10 cellular contexts compared by ENCODE assay signal in genomic region chr1:174953657-174954435, GRCh38. TPM values are rescaled to one million over a fixed set of nuclear protein-coding genes. Genes with fewer than 3 reads are reported as not detected.
DNase-seq lines count a peak whose midpoint lies in the region; ATAC-seq, FAIRE-seq and TF ChIP-seq lines count a peak whose summit lies in the region.
"Had no signal": no experiment of that assay in that cellular context is flagged by ENCODE, and none has a peak within 500 bp of the region (broad histone marks: within the 10 kb centered on the region; RNA-seq: fewer than 3 reads in every experiment).

No MANE protein-coding gene starts in this region.

- intact Hi-C loops in kidney (cut with DNase I), result no loop called here

- no peak overlapping the region for H2AFZ ChIP-seq in neural cell (ENCODE audit: low read depth, low read length)

- no peak for FAIRE-seq in kidney (lab: Jason Lieb, UNC)

- ATAC-seq in GM19324 (IDR thresholded peaks at IDR 0.05; ENCODE audit: low FRiP score, unreplicated experiment) (peak; percentile 55), HG03442 (IDR thresholded peaks at IDR 0.05; ENCODE audit: unreplicated experiment) (peak; percentile 48), esophagus mucosa (no peak)

- H3K4me1 ChIP-seq in kidney (ENCODE audit: control insufficient read depth in 1 of 2, insufficient read depth in 1 of 2, low read depth in 1 of 2, low read length in 2 of 2), result peaks cover 0 to 8% of the 10 kb centered on the region in 2 donors
- H3K4me1 ChIP-seq in HAP-1, result no peaks in the 10 kb centered on the region

- peak; percentile 33 for TF ChIP-seq EP300 in neural cell (conservative IDR thresholded peaks at IDR 0.05; ENCODE audit: poor library complexity, severe bottlenecking)

- H3K9ac ChIP-seq in neural cell (ENCODE audit: low read length) (peak overlapping the region; percentile 9), kidney (ENCODE audit: low read length in 2 of 2) (no peak overlapping the region)

- no peaks in the 10 kb centered on the region for H4K20me1 ChIP-seq in neural cell (ENCODE audit: insufficient read depth)

- H3K79me2 ChIP-seq in neural cell (replicated peaks; ENCODE audit: insufficient read depth, low read length), result no peaks in the 10 kb centered on the region

- no peaks in the 10 kb centered on the region for H3K9me2 ChIP-seq in neural cell (ENCODE audit: insufficient read depth, low read length)

- H3K27me3 ChIP-seq in neural cell (ENCODE audit: insufficient read depth, low read depth, low read length), result no peaks in the 10 kb centered on the region
- no peaks in the 10 kb centered on the region; the same call in 1 of the 2 replicates for H3K27me3 ChIP-seq in HAP-1 (ENCODE audit: low read depth)
- H3K27me3 ChIP-seq: cardiac muscle cell had no signal

- H3K4me2 ChIP-seq in neural cell (ENCODE audit: low read length), result peak overlapping the region; percentile 25

- H3K4me3 ChIP-seq in neural cell (ENCODE audit: low read length) (peak overlapping the region; percentile 33), kidney (ENCODE audit: low read length in 2 of 2) (no peak overlapping the region), HAP-1 (no peak overlapping the region)
- H3K4me3 ChIP-seq: cardiac muscle cell, skin epidermis had no signal

- DNase-seq in SHP77 (lab: John Stamatoyannopoulos, UW) (peak; percentile 65 to 75), kidney (no peak), HAP-1 (ENCODE audit: low spot score in 2 of 2) (no peak), occipital lobe (lab: John Stamatoyannopoulos, UW) (no peak)

- H3K36me3 ChIP-seq in neural cell (ENCODE audit: insufficient read depth, low read length) (no peaks in the 10 kb centered on the region), kidney (ENCODE audit: control insufficient read depth in 1 of 2, insufficient read depth in 2 of 2, low read length in 2 of 2) (no peaks in the 10 kb centered on the region), HAP-1 (replicated peaks) (no peaks in the 10 kb centered on the region)
- H3K36me3 ChIP-seq: cardiac muscle cell had no signal

- in situ Hi-C loops in HAP-1 (cut with MboI; ENCODE audit: low sequenced_read_pairs), result no loop called here

- no peaks in the 10 kb centered on the region for H3F3A ChIP-seq in neural cell (ENCODE audit: insufficient read depth, low read length, poor library complexity, severe bottlenecking)

- TF ChIP-seq CTCF in neural cell (IDR thresholded peaks at IDR 0.05; ENCODE audit: poor library complexity, severe bottlenecking), result no peak
- no peak for TF ChIP-seq CTCF in kidney (IDR thresholded peaks at IDR 0.05; ENCODE audit: borderline replicate concordance, extremely low read depth, insufficient read depth)

- H3K9me3 ChIP-seq in neural cell (ENCODE audit: low read length), result no peaks in the 10 kb centered on the region
- H3K9me3 ChIP-seq in kidney (ENCODE audit: control insufficient read depth in 1 of 2, low read length in 2 of 2), result no peaks in the 10 kb centered on the region
- no peaks in the 10 kb centered on the region for H3K9me3 ChIP-seq in HAP-1

- H3K27ac ChIP-seq in neural cell (ENCODE audit: low read length) (peak overlapping the region; percentile 12), kidney (ENCODE audit: low read depth in 2 of 2, low read length in 2 of 2) (no peak overlapping the region)
- H3K27ac ChIP-seq: cardiac muscle cell had no signal

- no peak for TF ChIP-seq RAD21 in neural cell (conservative IDR thresholded peaks at IDR 0.05)

TF ChIP-seq in neural cell, 6 proteins besides CTCF, POLR2A, EP300 and RAD21:
- no peak for TF ChIP-seq EZH2 (IDR thresholded peaks at IDR 0.05; ENCODE audit: borderline replicate concordance, insufficient read depth, low read length, poor library complexity, severe bottlenecking)
- TF ChIP-seq POLR2AphosphoS5 (IDR thresholded peaks at IDR 0.05), result peak; percentile 42
- TF ChIP-seq MXI1 (conservative IDR thresholded peaks at IDR 0.05; ENCODE audit: poor library complexity, severe bottlenecking), result no peak
- TF ChIP-seq SMC3 (conservative IDR thresholded peaks at IDR 0.05; ENCODE audit: poor library complexity), result no peak
- no peak for TF ChIP-seq TAF1 (IDR thresholded peaks at IDR 0.05; ENCODE audit: low read depth)
- peak; percentile 25 for TF ChIP-seq REST (IDR thresholded peaks at IDR 0.05; ENCODE audit: borderline replicate concordance)

RNA-seq across cellular contexts. Expression of gene CACYBP, which starts 45.9 kb away (rescaled TPM):
- polyA plus RNA-seq in neural cell, result 177 and 484 TPM in 2 replicates
- polyA minus RNA-seq in neural cell, result 96.4 and 156 TPM in 2 replicates
- total RNA-seq in esophagus mucosa, result 52.6 TPM
- total RNA-seq in kidney, result 49.7 TPM
- 97.4 TPM for polyA plus RNA-seq in kidney (ENCODE audit: insufficient read depth, low read depth, low replicate concordance)
- 103 TPM for total RNA-seq in occipital lobe

Comparison
In these comparisons a context has a peak if more than half of its experiments do, and no peak if none do; other contexts are left out.
1. DNase-seq: peak in SHP77 (2 of 2); none in kidney (single experiment), HAP-1 (0 of 2) and occipital lobe (single experiment).